In the genomic region with DNA sequence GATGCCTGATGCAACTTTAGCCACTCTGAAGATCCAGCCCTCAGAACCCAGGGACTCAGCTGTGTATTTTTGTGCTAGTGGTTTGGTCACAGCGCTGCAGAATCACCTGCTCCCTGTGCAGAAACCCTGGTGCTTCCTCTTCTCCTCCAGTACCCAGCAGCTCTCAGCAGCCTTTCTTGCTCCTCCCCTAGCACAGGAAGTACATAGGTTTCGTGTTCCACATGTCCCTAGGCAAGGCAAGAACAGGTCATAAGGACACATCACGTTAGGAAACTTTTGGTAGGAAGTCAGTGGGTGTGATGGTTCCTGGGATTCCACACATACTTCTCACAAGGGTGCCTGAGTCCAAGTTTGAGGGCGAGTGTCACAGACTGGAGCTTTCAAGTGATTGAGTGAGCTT, we compare ENCODE assay signal across 8 cellular contexts.
DNase-seq lines count a peak whose midpoint lies in the region; ATAC-seq and TF ChIP-seq lines count a peak whose summit lies in the region.

No MANE protein-coding gene starts in this region.

- no peaks in the 10 kb centered on the region for H3K79me2 ChIP-seq in PC-3 (ENCODE audit: low read length)

- no peaks in the 10 kb centered on the region for H3K9me2 ChIP-seq in PC-3 (replicated peaks; ENCODE audit: low read length)

- CTCF ChIA-PET in PC-3 (lab: Charles Lee) = no interaction called here

- H3K27me3 ChIP-seq in PC-3 (ENCODE audit: low read length) = no peaks in the 10 kb centered on the region

- BruUV-seq in PC-3 (replicated peaks; lab: Mats Ljungman, UMichigan) = no TSS peak

- peak; percentile 69 for DNase-seq in SIG-M5 treated with dmso at 0.1 percent for 504 hours (lab: John Stamatoyannopoulos, UW; ENCODE audit: unreplicated experiment)
- DNase-seq in SIG-M5 (lab: John Stamatoyannopoulos, UW) = no peak
- peak; percentile 38 for DNase-seq in PC-3
- peak in 1 of 3 donors; percentile 4 for DNase-seq in immature natural killer cell
- no peak for DNase-seq in globus pallidus (ENCODE audit: low spot score)
- DNase-seq in anterior cingulate cortex (lab: John Stamatoyannopoulos, UW) = no peak
- DNase-seq in ecto neural progenitor cell (ENCODE audit: low spot score) = no peak

- H3K4me1 ChIP-seq in PC-3 (ENCODE audit: insufficient read depth, low read length) = peaks cover 28% of the 10 kb centered on the region

- H2AFZ ChIP-seq in PC-3 (ENCODE audit: low read length) = peak overlapping the region; percentile 11; the same call in 1 of the 2 replicates

- H3K9me3 ChIP-seq in PC-3 (ENCODE audit: low read length) = no peaks in the 10 kb centered on the region

- no peaks in the 10 kb centered on the region for H4K20me1 ChIP-seq in PC-3 (ENCODE audit: low read length)

- no peak for TF ChIP-seq CTCF in PC-3 (conservative IDR thresholded peaks at IDR 0.05; ENCODE audit: low read depth, low read length)

- no peak overlapping the region for H3K27ac ChIP-seq in PC-3 (ENCODE audit: low read length)

- H3K4me3 ChIP-seq in PC-3 (ENCODE audit: low read length) = no peak overlapping the region

- H3K36me3 Mint-ChIP-seq in immature natural killer cell = no peaks in the 10 kb centered on the region

- H3K36me3 ChIP-seq in PC-3 (ENCODE audit: low read depth, low read length) = no peaks in the 10 kb centered on the region

- no peak overlapping the region for H3K4me2 ChIP-seq in PC-3 (ENCODE audit: low read length)

- H3K27me3 Mint-ChIP-seq in immature natural killer cell (ENCODE audit: low read depth in 3 of 3) = peaks cover 0 to 2% (median 0%) of the 10 kb centered on the region in 3 donors

- H3K4me1 Mint-ChIP-seq in immature natural killer cell = peaks cover 19 to 25% of the 10 kb centered on the region in 2 donors

- no peak overlapping the region for H3K9ac ChIP-seq in PC-3 (ENCODE audit: low read length)

- intact Hi-C loops in PC-3 (cut with micrococcal nuclease) = no loop called here

- ATAC-seq in HG02870 (IDR thresholded peaks at IDR 0.05; ENCODE audit: unreplicated experiment) = peak; percentile 32
- ATAC-seq in PC-3 = peak; percentile 16

- H3K27ac Mint-ChIP-seq in immature natural killer cell = peak overlapping the region in 4 of 6 donors; percentile 15 to 70 (median 31)

- H3K9me3 Mint-ChIP-seq in immature natural killer cell = no peaks in the 10 kb centered on the region

- H3K4me3 Mint-ChIP-seq in immature natural killer cell = peak overlapping the region in 2 of 5 donors; percentile 5 to 46

- no peaks in the 10 kb centered on the region for H3F3A ChIP-seq in PC-3 (ENCODE audit: low read length, unreplicated experiment)

- POLR2A ChIA-PET in PC-3 (lab: Charles Lee; ENCODE audit: unreplicated experiment) = no interaction called here

Comparison
In these comparisons a context has a peak if more than half of its experiments do, and no peak if none do; other contexts are left out.
1. DNase-seq: peak in SIG-M5 treated with dmso at 0.1 percent for 504 hours (single experiment) and PC-3 (single experiment); none in SIG-M5 (single experiment), globus pallidus (single experiment), anterior cingulate cortex (0 of 58) and ecto neural progenitor cell (single experiment).